ENCODE assay signal across 8 cellular contexts in the genomic region with DNA sequence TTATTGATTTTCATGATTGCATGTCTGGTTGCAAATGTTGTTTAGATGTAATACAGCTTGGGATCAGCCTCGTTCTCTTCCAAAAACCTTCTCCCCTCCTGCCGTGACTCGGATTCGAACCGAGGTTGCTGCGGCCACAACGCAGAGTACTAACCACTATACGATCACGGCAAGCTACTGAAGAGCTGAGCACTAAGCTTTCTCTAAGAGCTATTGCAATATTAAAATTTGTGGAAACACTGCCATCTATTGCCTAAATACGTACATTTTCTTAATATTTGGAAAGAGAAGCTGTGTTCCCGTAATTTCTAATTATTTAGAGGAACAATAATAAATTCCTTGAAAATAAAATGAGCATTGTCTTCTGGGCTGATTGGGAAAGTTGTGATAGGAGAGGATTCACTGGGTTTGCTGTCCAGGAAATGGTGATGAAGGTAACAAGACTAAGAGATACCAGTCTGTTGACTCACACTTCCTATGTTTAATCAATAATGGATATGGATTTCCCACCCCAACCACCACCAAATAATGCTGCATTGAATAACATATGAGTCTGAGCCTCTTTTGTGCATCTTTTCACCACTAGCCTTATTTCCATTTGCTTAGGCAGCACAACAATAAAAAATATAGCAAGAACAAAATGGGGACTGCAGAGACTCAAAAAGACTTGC.
DNase-seq lines count a peak whose midpoint lies in the region; ATAC-seq and TF ChIP-seq lines count a peak whose summit lies in the region.

No MANE protein-coding gene starts in this region.

- H3K36me3 ChIP-seq in upper lobe of right lung = no peaks in the 10 kb centered on the region

- peaks cover 4% of the 10 kb centered on the region for H3K27me3 Mint-ChIP-seq in activated CD8-positive, alpha-beta T cell treated with anti-CD3 and anti-CD28 coated beads for 36 hours

- H3K9me3 Mint-ChIP-seq in activated CD8-positive, alpha-beta T cell treated with anti-CD3 and anti-CD28 coated beads for 36 hours = no peaks in the 10 kb centered on the region

- 9% methylated on average over 11 of the region's 11 CpGs for WGBS in right cardiac atrium

- H3K4me1 ChIP-seq in right cardiac atrium (ENCODE audit: control insufficient read depth, insufficient read depth, low read length) (no peaks in the 10 kb centered on the region), upper lobe of right lung (no peaks in the 10 kb centered on the region)

- TF ChIP-seq CTCF in LNCAP (IDR thresholded peaks at IDR 0.05) = peak; percentile 52; the same call in 1 of the 2 replicates
- TF ChIP-seq CTCF in VCaP (conservative IDR thresholded peaks at IDR 0.05) = peak; percentile 64
- TF ChIP-seq CTCF in upper lobe of right lung (IDR thresholded peaks at IDR 0.05) = peak; percentile 33
- TF ChIP-seq CTCF in activated CD8-positive, alpha-beta T cell treated with anti-CD3 and anti-CD28 coated beads for 36 hours (IDR thresholded peaks at IDR 0.05) = no peak

- intact Hi-C loops in right cardiac atrium (cut with DNase I) = no loop called here
- intact Hi-C loops in upper lobe of right lung (cut with DNase I) = no loop called here
- intact Hi-C loops in activated CD8-positive, alpha-beta T cell treated with anti-CD3 and anti-CD28 coated beads for 36 hours (cut with micrococcal nuclease) = no loop called here

- H3K27ac Mint-ChIP-seq in activated CD8-positive, alpha-beta T cell treated with anti-CD3 and anti-CD28 coated beads for 36 hours = no peak overlapping the region

- ATAC-seq in right cardiac atrium (peak; percentile 72 to 76), upper lobe of right lung (peak; percentile 59), GM21825 (IDR thresholded peaks at IDR 0.05; ENCODE audit: unreplicated experiment) (no peak), GM18517 (IDR thresholded peaks at IDR 0.05; ENCODE audit: unreplicated experiment) (no peak)
- ATAC-seq in activated CD8-positive, alpha-beta T cell treated with anti-CD3 and anti-CD28 coated beads for 36 hours = no peak

- no peaks in the 10 kb centered on the region for H3K36me3 Mint-ChIP-seq in activated CD8-positive, alpha-beta T cell treated with anti-CD3 and anti-CD28 coated beads for 36 hours (ENCODE audit: low read depth)

- CTCF ChIA-PET in activated CD8-positive, alpha-beta T cell treated with anti-CD3 and anti-CD28 coated beads for 36 hours (lab: Charles Lee) = no interaction called here

- POLR2A ChIA-PET in activated CD8-positive, alpha-beta T cell treated with anti-CD3 and anti-CD28 coated beads for 36 hours (lab: Charles Lee) = no interaction called here

- H3K9me3 ChIP-seq in right cardiac atrium (ENCODE audit: control insufficient read depth, low read length) (no peaks in the 10 kb centered on the region), upper lobe of right lung (no peaks in the 10 kb centered on the region)

- no peaks in the 10 kb centered on the region for H3K27me3 ChIP-seq in right cardiac atrium (ENCODE audit: control insufficient read depth, insufficient read depth)
- no peaks in the 10 kb centered on the region for H3K27me3 ChIP-seq in upper lobe of right lung

- H3K4me1 Mint-ChIP-seq in activated CD8-positive, alpha-beta T cell treated with anti-CD3 and anti-CD28 coated beads for 36 hours (ENCODE audit: low read depth) = no peaks in the 10 kb centered on the region

- peak; percentile 84 for DNase-seq in DMS 273 (lab: John Stamatoyannopoulos, UW; ENCODE audit: unreplicated experiment)
- peak; percentile 28 to 64 (median 63) for DNase-seq in right cardiac atrium
- DNase-seq in upper lobe of right lung = no peak
- no peak for DNase-seq in activated CD8-positive, alpha-beta T cell treated with anti-CD3 and anti-CD28 coated beads for 36 hours

- H3K4me3 Mint-ChIP-seq in activated CD8-positive, alpha-beta T cell treated with anti-CD3 and anti-CD28 coated beads for 36 hours = no peak overlapping the region

- H3K4me3 ChIP-seq in right cardiac atrium (ENCODE audit: low read length) = no peak overlapping the region
- H3K4me3 ChIP-seq in upper lobe of right lung = no peak overlapping the region

- H3K27ac ChIP-seq in VCaP (peak overlapping the region; percentile 90), right cardiac atrium (ENCODE audit: low read length) (no peak overlapping the region), upper lobe of right lung (no peak overlapping the region)

Comparison
In these comparisons a context has a peak if more than half of its experiments do, and no peak if none do; other contexts are left out.
1. DNase-seq: peak in DMS 273 (single experiment) and right cardiac atrium (3 of 3); none in upper lobe of right lung (single experiment) and activated CD8-positive, alpha-beta T cell treated with anti-CD3 and anti-CD28 coated beads for 36 hours (single experiment).
2. ATAC-seq: peak in right cardiac atrium (2 of 2) and upper lobe of right lung (single experiment); none in activated CD8-positive, alpha-beta T cell treated with anti-CD3 and anti-CD28 coated beads for 36 hours (single experiment), GM21825 (single experiment) and GM18517 (single experiment).